In genomic region chr11:66335531-66336233, GRCh38 we compare ENCODE assay signal across 2 cellular contexts.
TF ChIP-seq lines count a peak whose summit lies in the region.

No MANE protein-coding gene starts in this region.

TF ChIP-seq in GM12891, 5 proteins besides CTCF, POLR2A, EP300 and RAD21:
- TF ChIP-seq PAX5 (IDR thresholded peaks at IDR 0.05; ENCODE audit: insufficient read depth, low read length, severe bottlenecking) = no peak
- TF ChIP-seq SPI1 (IDR thresholded peaks at IDR 0.05; ENCODE audit: low read depth, low read length) = no peak
- no peak for TF ChIP-seq TAF1 (IDR thresholded peaks at IDR 0.05; ENCODE audit: low read depth, low read length)
- TF ChIP-seq POLR2AphosphoS5 (IDR thresholded peaks at IDR 0.05; ENCODE audit: low read depth, low read length) = no peak
- TF ChIP-seq POU2F2 (IDR thresholded peaks at IDR 0.05; ENCODE audit: low read depth, low read length) = no peak

TF ChIP-seq in H1, 55 proteins besides CTCF, POLR2A, EP300 and RAD21:
- TF ChIP-seq MAX (IDR thresholded peaks at IDR 0.05) (peak; percentile 82), E2F6 (IDR thresholded peaks at IDR 0.05) (peak; percentile 82), GTF2F1 (IDR thresholded peaks at IDR 0.05; ENCODE audit: borderline replicate concordance, low read depth, low read length) (no peak)
TF ChIP-seq in H1: peak in this region for 2.
